21 cellular contexts compared by ENCODE assay signal in genomic region chr20:22315771-22316170, GRCh38.
"Had no signal": no experiment of that assay in that cellular context is flagged by ENCODE, and none has a peak within 500 bp of the region (broad histone marks: within the 10 kb centered on the region; RNA-seq: fewer than 3 reads in every experiment).

No MANE protein-coding gene starts in this region.

- H3K9me2 ChIP-seq: SK-N-SH had no signal

- DNase-seq: Kasumi-1, NCI-H1092, NCI-H1105 treated with DMSO at 0.1 percent for 48 hours, NCI-H1417 treated with DMSO at 0.1 percent for 48 hours, NCI-H146, NCI-H1694 treated with DMSO at 0.1 percent for 48 hours, NCI-H1930, NCI-H2081, NCI-H2107, NCI-H2227 treated with DMSO at 0.1 percent for 48 hours, NCI-H524, NCI-H526 treated with DMSO at 0.1 percent for 48 hours, NCI-H748 treated with DMSO at 0.1 percent for 48 hours, SHP77, SK-N-SH, SW 1271 had no signal

- H3K9me3 ChIP-seq: SK-N-SH had no signal

- H3K9ac ChIP-seq: KMS-11, SK-N-SH had no signal

- ATAC-seq: K562 had no signal

- H3K4me2 ChIP-seq: KMS-11, SK-N-SH had no signal

- H3K27ac ChIP-seq: HL-60, KMS-11, RWPE1 had no signal

- H3K4me3 ChIP-seq: K562 had no signal

- H3K4me3 Mint-ChIP-seq: IgD-negative memory B cell had no signal

- H3K27ac Mint-ChIP-seq: IgD-negative memory B cell had no signal

- H3K4me1 Mint-ChIP-seq: IgD-negative memory B cell had no signal
